In the genomic region with DNA sequence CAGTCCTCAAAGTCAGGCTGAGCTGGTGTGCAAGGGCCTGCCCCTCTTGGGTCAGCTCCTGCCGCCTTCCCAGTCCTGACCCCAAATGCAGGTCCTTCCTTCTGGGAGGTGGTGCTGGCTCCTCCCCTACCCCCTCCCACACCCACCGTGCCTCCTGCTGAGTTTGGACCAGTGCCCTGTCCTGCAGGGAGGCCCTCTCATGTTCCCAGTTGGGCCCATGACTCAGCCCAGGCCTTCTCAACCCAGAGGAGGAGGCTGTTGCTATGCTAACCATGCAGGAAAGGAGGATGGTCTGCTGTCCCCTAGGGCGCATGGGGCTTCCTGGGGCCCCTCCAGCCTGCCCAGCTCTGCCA, we compare ENCODE assay signal across 12 cellular contexts. TPM values are rescaled to one million over a fixed set of nuclear protein-coding genes. Genes with fewer than 3 reads are reported as not detected.
DNase-seq lines count a peak whose midpoint lies in the region; ATAC-seq and TF ChIP-seq lines count a peak whose summit lies in the region.
"Had no signal": no experiment of that assay in that cellular context is flagged by ENCODE, and none has a peak within 500 bp of the region (broad histone marks: within the 10 kb centered on the region; RNA-seq: fewer than 3 reads in every experiment).

No MANE protein-coding gene starts in this region.

- peaks cover 4 to 18% (median 14%) of the 10 kb centered on the region in 3 donors for H3K27me3 Mint-ChIP-seq in CD14-positive monocyte (ENCODE audit: low read depth in 3 of 3)
- H3K27me3 Mint-ChIP-seq in neural progenitor cell (ENCODE audit: insufficient read depth, low read depth) = peaks cover 23% of the 10 kb centered on the region
- no peaks in the 10 kb centered on the region for H3K27me3 Mint-ChIP-seq in activated naive CD8-positive, alpha-beta T cell treated with anti-CD3 and anti-CD28 coated beads, Interleukin-2, amount 50 U/mL, for 24 hours
- H3K27me3 Mint-ChIP-seq: activated naive CD8-positive, alpha-beta T cell treated with anti-CD3 and anti-CD28 coated beads, Interleukin-2, amount 10 ng/mL, durations not matched to agents 7 days and 5 days had no signal

- peak; percentile 22 for DNase-seq in CD14-positive monocyte (ENCODE audit: low spot score)
- peak; percentile 84 for DNase-seq in HT1080 (ENCODE audit: low read depth)
- peak; percentile 95 for DNase-seq in astrocyte of the hippocampus (ENCODE audit: low read depth, low spot score)
- peak; percentile 78 for DNase-seq in lung (ENCODE audit: low spot score)
- no peak for DNase-seq in neural progenitor cell (ENCODE audit: low spot score)
- no peak for DNase-seq in NCI-H526 (lab: John Stamatoyannopoulos, UW)
- no peak for DNase-seq in GM10266 (ENCODE audit: extremely low spot score)
- DNase-seq in activated naive CD8-positive, alpha-beta T cell treated with anti-CD3 and anti-CD28 coated beads, Interleukin-2, amount 50 U/mL, for 24 hours = no peak
- DNase-seq: activated naive CD8-positive, alpha-beta T cell treated with anti-CD3 and anti-CD28 coated beads, Interleukin-2, amount 10 ng/mL, durations not matched to agents 7 days and 5 days; NCI-H2227 treated with DMSO at 0.1 percent for 48 hours had no signal

- H4K20me1 ChIP-seq in neural progenitor cell (ENCODE audit: low read depth) = peaks cover 9% of the 10 kb centered on the region

- H3K36me3 ChIP-seq in lung (ENCODE audit: control insufficient read depth in 2 of 2, insufficient read depth in 2 of 2, low read length in 2 of 2) (no peaks in the 10 kb centered on the region), neural progenitor cell (no peaks in the 10 kb centered on the region)
- H3K36me3 ChIP-seq: gastroesophageal sphincter had no signal

- H3K9ac ChIP-seq in neural progenitor cell = no peak overlapping the region

- H3K4me1 ChIP-seq in lung (ENCODE audit: control insufficient read depth in 2 of 2, insufficient read depth in 2 of 2, low read length in 2 of 2) (peaks cover 5 to 15% of the 10 kb centered on the region in 2 donors), neural progenitor cell (no peaks in the 10 kb centered on the region)

- H3K4me2 ChIP-seq in neural progenitor cell = no peak overlapping the region

- peak; percentile 56 for ATAC-seq in lung (ENCODE audit: insufficient read depth, low FRiP score)
- ATAC-seq in activated naive CD8-positive, alpha-beta T cell treated with anti-CD3 and anti-CD28 coated beads, Interleukin-2, amount 50 U/mL, for 24 hours = no peak
- ATAC-seq: gastroesophageal sphincter had no signal

- peak overlapping the region in 1 of 2 donors; percentile 20 for H3K27ac ChIP-seq in lung (ENCODE audit: low read depth in 1 of 2, low read length in 1 of 2)
- no peak overlapping the region for H3K27ac ChIP-seq in neural progenitor cell

- H3K36me3 Mint-ChIP-seq in CD14-positive monocyte (peaks cover 0 to 4% of the 10 kb centered on the region in 2 donors), neural progenitor cell (no peaks in the 10 kb centered on the region)
- no peaks in the 10 kb centered on the region for H3K36me3 Mint-ChIP-seq in activated naive CD8-positive, alpha-beta T cell treated with anti-CD3 and anti-CD28 coated beads, Interleukin-2, amount 50 U/mL, for 24 hours (ENCODE audit: low read depth)
- H3K36me3 Mint-ChIP-seq: activated naive CD8-positive, alpha-beta T cell treated with anti-CD3 and anti-CD28 coated beads, Interleukin-2, amount 10 ng/mL, durations not matched to agents 7 days and 5 days had no signal

- H3K4me3 Mint-ChIP-seq in CD14-positive monocyte (no peak overlapping the region), neural progenitor cell (no peak overlapping the region)
- H3K4me3 Mint-ChIP-seq in activated naive CD8-positive, alpha-beta T cell treated with anti-CD3 and anti-CD28 coated beads, Interleukin-2, amount 50 U/mL, for 24 hours = no peak overlapping the region
- H3K4me3 Mint-ChIP-seq: activated naive CD8-positive, alpha-beta T cell treated with anti-CD3 and anti-CD28 coated beads, Interleukin-2, amount 10 ng/mL, durations not matched to agents 7 days and 5 days; nephron had no signal

- H3K9me3 Mint-ChIP-seq in CD14-positive monocyte (no peaks in the 10 kb centered on the region), neural progenitor cell (no peaks in the 10 kb centered on the region)
- no peaks in the 10 kb centered on the region for H3K9me3 Mint-ChIP-seq in activated naive CD8-positive, alpha-beta T cell treated with anti-CD3 and anti-CD28 coated beads, Interleukin-2, amount 50 U/mL, for 24 hours
- H3K9me3 Mint-ChIP-seq: nephron had no signal

- H3K4me1 Mint-ChIP-seq in CD14-positive monocyte (peaks cover 18% of the 10 kb centered on the region), neural progenitor cell (peaks cover 3% of the 10 kb centered on the region)
- H3K4me1 Mint-ChIP-seq in activated naive CD8-positive, alpha-beta T cell treated with anti-CD3 and anti-CD28 coated beads, Interleukin-2, amount 50 U/mL, for 24 hours = peaks cover 10% of the 10 kb centered on the region

- H3K9me3 ChIP-seq in lung (ENCODE audit: control insufficient read depth in 2 of 2, insufficient read depth in 1 of 2, low read length in 1 of 2) (no peaks in the 10 kb centered on the region), neural progenitor cell (ENCODE audit: low read depth) (no peaks in the 10 kb centered on the region)
- H3K9me3 ChIP-seq: gastroesophageal sphincter had no signal

- H3K4me3 ChIP-seq in lung (no peak overlapping the region), neural progenitor cell (no peak overlapping the region)
- H3K4me3 ChIP-seq: gastroesophageal sphincter had no signal

- intact Hi-C loops in CD14-positive monocyte (cut with micrococcal nuclease) = no loop called here

- H3K79me2 ChIP-seq in neural progenitor cell (ENCODE audit: low read depth) = no peaks in the 10 kb centered on the region

- H3K27me3 ChIP-seq in lung (ENCODE audit: control insufficient read depth, insufficient read depth) (no peaks in the 10 kb centered on the region), neural progenitor cell (peaks cover 35% of the 10 kb centered on the region)
- H3K27me3 ChIP-seq: gastroesophageal sphincter had no signal

- no peak for TF ChIP-seq CTCF in CD14-positive monocyte (IDR thresholded peaks at IDR 0.05)
- TF ChIP-seq CTCF in lung (IDR thresholded peaks at IDR 0.05; ENCODE audit: control extremely low read depth, extremely low read depth) = no peak
- no peak for TF ChIP-seq CTCF in neural progenitor cell (IDR thresholded peaks at IDR 0.05)
- TF ChIP-seq CTCF in GM10266 (IDR thresholded peaks at IDR 0.05; ENCODE audit: control insufficient read depth, insufficient read depth, low read depth, missing control alignments) = no peak

- WGBS in lung, 2 donors = 40 to 42% methylated on average over 3 of the region's 3 CpGs

- H3F3A ChIP-seq in neural progenitor cell (ENCODE audit: low read depth) = peaks cover 3% of the 10 kb centered on the region

- H3K27ac Mint-ChIP-seq in CD14-positive monocyte = no peak overlapping the region
- H3K27ac Mint-ChIP-seq in neural progenitor cell = no peak overlapping the region
- no peak overlapping the region for H3K27ac Mint-ChIP-seq in activated naive CD8-positive, alpha-beta T cell treated with anti-CD3 and anti-CD28 coated beads, Interleukin-2, amount 50 U/mL, for 24 hours
- H3K27ac Mint-ChIP-seq: activated naive CD8-positive, alpha-beta T cell treated with anti-CD3 and anti-CD28 coated beads, Interleukin-2, amount 10 ng/mL, durations not matched to agents 7 days and 5 days; nephron had no signal

- H2AFZ ChIP-seq in neural progenitor cell (replicated peaks) = no peak overlapping the region

RNA-seq across cellular contexts. Expression of gene ZBTB42, which starts 4.4 kb away (rescaled TPM):
- polyA plus RNA-seq in CD14-positive monocyte (under 1 TPM; 0.49 to 0.68 TPM), lung (10 to 100 TPM; 11.4 to 11.9 TPM)
- total RNA-seq in HT1080 (2014; rRNA removed; shearing (Covaris generic)) = 4.6 and 5.5 TPM in 2 replicates
- 2.0 and 2.7 TPM in 2 replicates for polyA plus RNA-seq in HT1080 (2015; cell fraction: cytosol; rRNA removed)
- 1.7 and 2.1 TPM in 2 replicates for polyA plus RNA-seq in HT1080 (2015; cell fraction: nucleus; rRNA removed)
- total RNA-seq in lung (10 to 100 TPM; 10.2 to 18.6 TPM), neural progenitor cell (ENCODE audit: low replicate concordance) (0.41 and 1.1 TPM in 2 replicates)

RNA-seq across cellular contexts. Expression of gene AKT1, which starts 9.8 kb away (rescaled TPM):
- 10 to 100 TPM in 1 of 2 donors, 1 to 10 TPM in 1; 7.2 to 26.4 TPM for polyA plus RNA-seq in CD14-positive monocyte
- 147 and 173 TPM in 2 replicates for total RNA-seq in HT1080 (2014; rRNA removed; shearing (Covaris generic))
- polyA plus RNA-seq in HT1080 (2015; cell fraction: cytosol; rRNA removed) = 120 and 132 TPM in 2 replicates
- 125 and 136 TPM in 2 replicates for polyA plus RNA-seq in HT1080 (2015; cell fraction: nucleus; rRNA removed)
- total RNA-seq in lung = 100 to 1,000 TPM; 161 to 224 TPM
- polyA plus RNA-seq in lung = 100 to 1,000 TPM; 142 to 159 TPM
- 67.2 and 92.4 TPM in 2 replicates for total RNA-seq in neural progenitor cell (ENCODE audit: low replicate concordance)

RNA-seq across cellular contexts. Expression of gene SIVA1, which starts 52.4 kb away (rescaled TPM):
- 100 to 1,000 TPM; 156 to 193 TPM for polyA plus RNA-seq in CD14-positive monocyte
- total RNA-seq in HT1080 (2014; rRNA removed; shearing (Covaris generic)) = 139 and 242 TPM in 2 replicates
- polyA plus RNA-seq in HT1080 (2015; cell fraction: cytosol; rRNA removed) = 135 and 182 TPM in 2 replicates
- polyA plus RNA-seq in HT1080 (2015; cell fraction: nucleus; rRNA removed) = 60.2 and 66.7 TPM in 2 replicates
- 10 to 100 TPM; 67.5 to 91.8 TPM for total RNA-seq in lung
- 100 to 1,000 TPM; 164 to 212 TPM for polyA plus RNA-seq in lung
- total RNA-seq in neural progenitor cell (ENCODE audit: low replicate concordance) = 139 and 231 TPM in 2 replicates

RNA-seq across cellular contexts. Expression of gene CEP170B, which starts 59.8 kb away (rescaled TPM):
- polyA plus RNA-seq in CD14-positive monocyte (not detected), lung (10 to 100 TPM; 12.7 to 17.6 TPM)
- 17.9 and 21.3 TPM in 2 replicates for total RNA-seq in HT1080 (2014; rRNA removed; shearing (Covaris generic))
- 11.2 and 12.3 TPM in 2 replicates for polyA plus RNA-seq in HT1080 (2015; cell fraction: cytosol; rRNA removed)
- 33.2 and 37.0 TPM in 2 replicates for polyA plus RNA-seq in HT1080 (2015; cell fraction: nucleus; rRNA removed)
- total RNA-seq in lung (10 to 100 TPM; 12.1 to 50.3 TPM), neural progenitor cell (ENCODE audit: low replicate concordance) (3.0 and 13.7 TPM in 2 replicates)

Comparison
In these comparisons a context has a peak if more than half of its experiments do, and no peak if none do; other contexts are left out.
1. DNase-seq: peak in CD14-positive monocyte (single experiment), HT1080 (single experiment), astrocyte of the hippocampus (single experiment) and lung (single experiment); none in neural progenitor cell (single experiment), NCI-H526 (0 of 2), GM10266 (single experiment) and activated naive CD8-positive, alpha-beta T cell treated with anti-CD3 and anti-CD28 coated beads, Interleukin-2, amount 50 U/mL, for 24 hours (single experiment).